ENCODE assay signal across 15 cellular contexts in genomic region chr6:43917878-43918382, GRCh38.
DNase-seq lines count a peak whose midpoint lies in the region; ATAC-seq and TF ChIP-seq lines count a peak whose summit lies in the region.
"Had no signal": no experiment of that assay in that cellular context is flagged by ENCODE, and none has a peak within 500 bp of the region (broad histone marks: within the 10 kb centered on the region; RNA-seq: fewer than 3 reads in every experiment).

No MANE protein-coding gene starts in this region.

- H3K27me3 ChIP-seq in body of pancreas (no peaks in the 10 kb centered on the region), sigmoid colon (no peaks in the 10 kb centered on the region)

- intact Hi-C loops in body of pancreas (cut with DNase I) (no loop called here), sigmoid colon (cut with DNase I) (no loop called here)

- TF ChIP-seq CTCF in body of pancreas (IDR thresholded peaks at IDR 0.05) (no peak), sigmoid colon (IDR thresholded peaks at IDR 0.05) (no peak)

- H3K4me3 ChIP-seq in body of pancreas (no peak overlapping the region), sigmoid colon (no peak overlapping the region)
- H3K4me3 ChIP-seq: SJCRH30 had no signal

- H3K27ac ChIP-seq in body of pancreas: peak overlapping the region in 3 of 4 donors; percentile 51 to 79 (median 70)
- H3K27ac ChIP-seq in sigmoid colon: no peak overlapping the region
- H3K27ac ChIP-seq: SJCRH30 had no signal

- H3K9me3 ChIP-seq in body of pancreas: no peaks in the 10 kb centered on the region
- no peaks in the 10 kb centered on the region for H3K9me3 ChIP-seq in sigmoid colon
- H3K9me3 ChIP-seq: SJCRH30 had no signal

- DNase-seq in HK-2 (ENCODE audit: unreplicated experiment): peak; percentile 21
- DNase-seq in body of pancreas: no peak
- peak; percentile 42 for DNase-seq in glomerular visceral epithelial cell (ENCODE audit: extremely low spot score)
- peak; percentile 28 for DNase-seq in stromal cell of bone marrow (ENCODE audit: low read depth)
- DNase-seq in stimulated activated CD4-positive, alpha-beta T cell treated with anti-CD3 and anti-CD28 coated beads, Interleukin-4, amount 100 ng/mL, for 24 hours: no peak
- no peak for DNase-seq in sigmoid colon
- DNase-seq: activated CD8-positive, alpha-beta T cell treated with anti-CD3 and anti-CD28 coated beads, Interleukin-2, amount 10 ng/mL, durations not matched to agents 7 days and 5 days; activated effector memory CD4-positive, alpha-beta T cell treated with Interleukin-2 at 50 U/mL for 16 hours; C1 segment of cervical spinal cord; glutamatergic neuron; islet precursor cell; NCI-H1092 had no signal

- H3K36me3 ChIP-seq in body of pancreas (replicated peaks in 1 of 2; ENCODE audit: insufficient read depth in 1 of 2, low read depth in 2 of 2): no peaks in the 10 kb centered on the region
- no peaks in the 10 kb centered on the region for H3K36me3 ChIP-seq in sigmoid colon
- H3K36me3 ChIP-seq: SJCRH30 had no signal

- ATAC-seq in body of pancreas (no peak), GM21717 (IDR thresholded peaks at IDR 0.05; ENCODE audit: unreplicated experiment) (no peak), GM18511 (IDR thresholded peaks at IDR 0.05; ENCODE audit: unreplicated experiment) (no peak)
- ATAC-seq: activated CD8-positive, alpha-beta T cell treated with anti-CD3 and anti-CD28 coated beads, Interleukin-2, amount 10 ng/mL, durations not matched to agents 7 days and 5 days had no signal

- no peak for TF ChIP-seq EP300 in sigmoid colon (IDR thresholded peaks at IDR 0.05)

- WGBS in body of pancreas, 2 donors: 62 to 78% methylated on average over 6 of the region's 6 CpGs
- 78 to 86% methylated on average over 6 of the region's 6 CpGs for WGBS in sigmoid colon, 2 donors

- TF ChIP-seq POLR2A in body of pancreas (IDR thresholded peaks at IDR 0.05): no peak
- no peak for TF ChIP-seq POLR2A in sigmoid colon (IDR thresholded peaks at IDR 0.05)

- H3K4me1 ChIP-seq in body of pancreas (peaks cover 57% of the 10 kb centered on the region), sigmoid colon (no peaks in the 10 kb centered on the region)

Comparison
In these comparisons a context has a peak if more than half of its experiments do, and no peak if none do; other contexts are left out.
1. DNase-seq: peak in HK-2 (single experiment), glomerular visceral epithelial cell (single experiment) and stromal cell of bone marrow (single experiment); none in body of pancreas (0 of 4), stimulated activated CD4-positive, alpha-beta T cell treated with anti-CD3 and anti-CD28 coated beads, Interleukin-4, amount 100 ng/mL, for 24 hours (single experiment) and sigmoid colon (single experiment).
2. H3K27ac ChIP-seq: peak in body of pancreas (3 of 4); none in sigmoid colon (0 of 4).